8 cellular contexts compared by ENCODE assay signal in the genomic region with DNA sequence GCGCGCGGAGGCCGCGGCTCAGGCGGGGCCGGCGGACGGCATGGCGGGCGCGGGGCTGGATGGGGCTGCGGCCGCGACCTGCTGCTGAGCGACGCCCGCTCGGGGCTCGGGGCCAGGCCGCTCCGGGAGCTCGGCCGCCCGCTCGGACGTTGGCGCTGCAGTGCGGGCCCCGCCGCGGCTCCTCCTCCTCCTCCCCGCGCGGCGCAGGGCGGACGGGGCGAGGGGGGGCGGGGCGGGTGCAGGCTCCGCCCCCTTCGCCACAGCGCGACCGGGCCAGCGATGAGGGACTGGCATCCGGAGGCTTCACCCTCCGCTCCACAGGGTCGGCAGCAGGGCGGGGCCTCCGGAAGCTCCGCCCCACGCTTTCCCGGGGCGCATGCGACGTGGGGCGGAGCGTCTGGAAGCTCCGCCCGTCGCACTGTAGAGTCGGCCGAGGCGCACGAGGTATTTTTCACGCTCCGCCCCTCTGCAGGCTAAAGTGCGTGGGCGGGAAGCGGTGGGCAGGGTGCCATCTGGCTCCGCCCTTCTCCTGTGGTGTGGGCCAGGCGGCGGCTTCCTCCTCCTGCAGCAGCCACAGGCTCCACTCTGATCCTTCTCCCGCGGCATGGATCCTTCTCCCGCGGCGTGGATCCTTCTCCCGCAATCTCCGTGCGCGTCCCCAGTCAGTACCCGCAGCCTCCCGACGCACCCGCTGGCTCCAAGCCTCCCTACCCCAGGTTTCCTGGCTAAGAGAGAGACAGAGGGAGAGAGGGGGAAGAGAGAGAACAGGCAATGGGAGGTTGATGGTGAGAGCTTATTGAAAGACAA.
DNase-seq lines count a peak whose midpoint lies in the region; ATAC-seq and TF ChIP-seq lines count a peak whose summit lies in the region.
"Not testable (repeated sequence)": the region's sequence is repeated elsewhere in the genome, so short reads cannot be mapped to it uniquely, and the experiment has no call there.

No MANE protein-coding gene starts in this region.

- not testable (repeated sequence) for H2BK20ac ChIP-seq in IMR-90 (ENCODE audit: low read depth, low read length)

- H3K79me1 ChIP-seq in IMR-90 (ENCODE audit: low read depth in 1 of 2, low read length in 2 of 2) = not testable (repeated sequence)

- not testable (repeated sequence) for H3K56ac ChIP-seq in IMR-90 (ENCODE audit: extremely low read depth, insufficient read depth, low read length)

- not testable (repeated sequence) for H2AFZ ChIP-seq in DND-41 (ENCODE audit: low read depth, low read length); IMR-90 (replicated peaks; ENCODE audit: low read length, poor library complexity)

- not testable (repeated sequence) for H3K4me1 ChIP-seq in DND-41 (ENCODE audit: insufficient read depth, low read length); IMR-90 (ENCODE audit: control insufficient read depth, insufficient read depth, low read length); mucosa of descending colon (ENCODE audit: low read depth)

- H2AK5ac ChIP-seq in IMR-90 (ENCODE audit: low read depth, low read length) = not testable (repeated sequence)

- not testable (repeated sequence) for BruUV-seq in IMR-90 (replicated peaks; lab: Mats Ljungman, UMichigan)

- intact Hi-C loops in IMR-90 (cut with micrococcal nuclease); Right ventricle myocardium inferior (cut with DNase I); mucosa of descending colon (cut with DNase I, micrococcal nuclease): not testable (repeated sequence)

- H3K9me1 ChIP-seq in IMR-90 (ENCODE audit: insufficient read depth, low read length) = not testable (repeated sequence)

- H3K27ac ChIP-seq in DND-41 (ENCODE audit: low read length); IMR-90 (ENCODE audit: insufficient read depth, low read length): not testable (repeated sequence)

- not testable (repeated sequence) for H3K9me3 Mint-ChIP-seq in activated CD8-positive, alpha-beta memory T cell treated with anti-CD3 and anti-CD28 coated beads, Interleukin-2, amount 10 ng/mL, durations not matched to agents 7 days and 5 days (ENCODE audit: low read depth); stimulated activated naive CD8-positive, alpha-beta T cell treated with anti-CD3 and anti-CD28 coated beads, Interleukin-15, amount 100 ng/mL, for 72 hours

- H4K5ac ChIP-seq in IMR-90 (ENCODE audit: low read depth, low read length) = not testable (repeated sequence)

- dilution Hi-C loops in IMR-90 (cut with HindIII; ENCODE audit: low sequenced_read_pairs, unreplicated experiment) = not testable (repeated sequence)

- ATAC-seq in DND-41 (ENCODE audit: insufficient read depth, low read depth) = peak; percentile 88
- peak; percentile 68 for ATAC-seq in GM21576 (IDR thresholded peaks at IDR 0.05; ENCODE audit: unreplicated experiment)
- peak; percentile 72 for ATAC-seq in HG02970 (IDR thresholded peaks at IDR 0.05; ENCODE audit: low FRiP score, unreplicated experiment)
- peak; percentile 94 for ATAC-seq in IMR-90 (ENCODE audit: low read depth)
- peak; percentile 88 for ATAC-seq in activated CD8-positive, alpha-beta memory T cell treated with anti-CD3 and anti-CD28 coated beads, Interleukin-2, amount 10 ng/mL, durations not matched to agents 7 days and 5 days
- ATAC-seq in Right ventricle myocardium inferior = peak; percentile 94
- ATAC-seq in mucosa of descending colon = peak; percentile 98
- peak; percentile 76 for ATAC-seq in stimulated activated naive CD8-positive, alpha-beta T cell treated with anti-CD3 and anti-CD28 coated beads, Interleukin-15, amount 100 ng/mL, for 72 hours

- not testable (repeated sequence) for H3K4me3 Mint-ChIP-seq in activated CD8-positive, alpha-beta memory T cell treated with anti-CD3 and anti-CD28 coated beads, Interleukin-2, amount 10 ng/mL, durations not matched to agents 7 days and 5 days; stimulated activated naive CD8-positive, alpha-beta T cell treated with anti-CD3 and anti-CD28 coated beads, Interleukin-15, amount 100 ng/mL, for 72 hours

- not testable (repeated sequence) for H2BK120ac ChIP-seq in IMR-90 (ENCODE audit: low read depth, low read length)

- CTCF ChIA-PET in IMR-90 (lab: Yijun Ruan, JAX); activated CD8-positive, alpha-beta memory T cell treated with anti-CD3 and anti-CD28 coated beads, Interleukin-2, amount 10 ng/mL, durations not matched to agents 7 days and 5 days (lab: Charles Lee): not testable (repeated sequence)

- H4K8ac ChIP-seq in IMR-90 (ENCODE audit: low read depth in 2 of 2, low read length in 2 of 2) = not testable (repeated sequence)

- H3K4me1 Mint-ChIP-seq in activated CD8-positive, alpha-beta memory T cell treated with anti-CD3 and anti-CD28 coated beads, Interleukin-2, amount 10 ng/mL, durations not matched to agents 7 days and 5 days; stimulated activated naive CD8-positive, alpha-beta T cell treated with anti-CD3 and anti-CD28 coated beads, Interleukin-15, amount 100 ng/mL, for 72 hours: not testable (repeated sequence)

- in situ Hi-C loops in IMR-90 (cut with MboI; ENCODE audit: low sequenced_read_pairs) = not testable (repeated sequence)

- H2BK15ac ChIP-seq in IMR-90 (ENCODE audit: low read depth, low read length) = not testable (repeated sequence)

- WGBS in IMR-90 (ENCODE audit: extremely low coverage in 2 of 2, insufficient read length in 1 of 2), 2 experiments = no CpG with 5 or more reads among the region's 88 CpGs

- H3K4me3 ChIP-seq in DND-41 (ENCODE audit: low read depth in 1 of 2, low read length in 2 of 2); IMR-90 (ENCODE audit: insufficient read depth, low read depth, low read length); mucosa of descending colon: not testable (repeated sequence)

- POLR2A ChIA-PET in IMR-90 (lab: Charles Lee; ENCODE audit: unreplicated experiment) = not testable (repeated sequence)

- not testable (repeated sequence) for H3K79me2 ChIP-seq in DND-41 (ENCODE audit: insufficient read depth, low read length)

- TF ChIP-seq RAD21 in IMR-90 (IDR thresholded peaks at IDR 0.05; ENCODE audit: low read length) = not testable (repeated sequence)

- not testable (repeated sequence) for H3K27ac Mint-ChIP-seq in activated CD8-positive, alpha-beta memory T cell treated with anti-CD3 and anti-CD28 coated beads, Interleukin-2, amount 10 ng/mL, durations not matched to agents 7 days and 5 days; stimulated activated naive CD8-positive, alpha-beta T cell treated with anti-CD3 and anti-CD28 coated beads, Interleukin-15, amount 100 ng/mL, for 72 hours

- TF ChIP-seq POLR2A in IMR-90 (IDR thresholded peaks at IDR 0.05; ENCODE audit: low read depth, low read length) = not testable (repeated sequence)

- TF ChIP-seq CTCF in DND-41 (IDR thresholded peaks at IDR 0.05; ENCODE audit: borderline replicate concordance, extremely low read depth, low read length, poor library complexity, severe bottlenecking); IMR-90 (conservative IDR thresholded peaks at IDR 0.05; ENCODE audit: low read depth, low read length); mucosa of descending colon (IDR thresholded peaks at IDR 0.05): not testable (repeated sequence)

- not testable (repeated sequence) for H3K18ac ChIP-seq in IMR-90 (ENCODE audit: low read depth, low read length)

- not testable (repeated sequence) for H3K14ac ChIP-seq in IMR-90 (replicated peaks; ENCODE audit: low read depth, low read length)

- H4K91ac ChIP-seq in IMR-90 (ENCODE audit: insufficient read depth, low read depth, low read length) = not testable (repeated sequence)

- not testable (repeated sequence) for H3K4ac ChIP-seq in IMR-90 (ENCODE audit: low read depth, low read length)

- not testable (repeated sequence) for H3K23ac ChIP-seq in IMR-90 (ENCODE audit: low read depth, low read length)

- H3K27me3 Mint-ChIP-seq in activated CD8-positive, alpha-beta memory T cell treated with anti-CD3 and anti-CD28 coated beads, Interleukin-2, amount 10 ng/mL, durations not matched to agents 7 days and 5 days; stimulated activated naive CD8-positive, alpha-beta T cell treated with anti-CD3 and anti-CD28 coated beads, Interleukin-15, amount 100 ng/mL, for 72 hours: not testable (repeated sequence)

- not testable (repeated sequence) for H3K9ac ChIP-seq in DND-41 (ENCODE audit: low read depth, low read length); IMR-90 (ENCODE audit: low read depth, low read length)

- not testable (repeated sequence) for H3K27me3 ChIP-seq in DND-41 (ENCODE audit: insufficient read depth, low read length, poor library complexity); IMR-90 (ENCODE audit: control insufficient read depth, insufficient read depth, low read length)

- not testable (repeated sequence) for H2AK9ac ChIP-seq in IMR-90 (replicated peaks; ENCODE audit: low read depth, low read length, poor library complexity)

- not testable (repeated sequence) for H2BK5ac ChIP-seq in IMR-90 (ENCODE audit: low read depth, low read length, poor library complexity, severe bottlenecking)

- H3K36me3 Mint-ChIP-seq in activated CD8-positive, alpha-beta memory T cell treated with anti-CD3 and anti-CD28 coated beads, Interleukin-2, amount 10 ng/mL, durations not matched to agents 7 days and 5 days = not testable (repeated sequence)

- not testable (repeated sequence) for H4K20me1 ChIP-seq in DND-41 (ENCODE audit: insufficient read depth, low read length); IMR-90 (ENCODE audit: insufficient read depth, low read length)

- H3K4me2 ChIP-seq in DND-41 (ENCODE audit: insufficient read depth, low read length); IMR-90 (ENCODE audit: low read depth, low read length): not testable (repeated sequence)

- not testable (repeated sequence) for DNase-seq in DND-41; IMR-90; activated CD8-positive, alpha-beta memory T cell treated with anti-CD3 and anti-CD28 coated beads, Interleukin-2, amount 10 ng/mL, durations not matched to agents 7 days and 5 days; Right ventricle myocardium inferior (ENCODE audit: missing footprints); mucosa of descending colon; stimulated activated naive CD8-positive, alpha-beta T cell treated with anti-CD3 and anti-CD28 coated beads, Interleukin-15, amount 100 ng/mL, for 72 hours

- H3K36me3 ChIP-seq in DND-41 (ENCODE audit: insufficient read depth, low read length); IMR-90 (ENCODE audit: control insufficient read depth, insufficient read depth, low read length); mucosa of descending colon (ENCODE audit: low read depth): not testable (repeated sequence)

- H3K9me3 ChIP-seq in DND-41 (ENCODE audit: insufficient read depth, low read length, severe bottlenecking); IMR-90 (ENCODE audit: control insufficient read depth, insufficient read depth, low read length); mucosa of descending colon: not testable (repeated sequence)
